Comparison of ENCODE assay signal across 8 cellular contexts in genomic region chr3:40452876-40453730, GRCh38. TPM values are rescaled to one million over a fixed set of nuclear protein-coding genes. Genes with fewer than 3 reads are reported as not detected.
DNase-seq lines count a peak whose midpoint lies in the region; ATAC-seq lines count a peak whose summit lies in the region.

No MANE protein-coding gene starts in this region.

- H3K4me3 Mint-ChIP-seq in effector memory CD8-positive, alpha-beta T cell, result peak overlapping the region; percentile 88 to 89

- peaks cover 24% of the 10 kb centered on the region for H3K36me3 Mint-ChIP-seq in effector memory CD8-positive, alpha-beta T cell (ENCODE audit: insufficient read depth)

- H3K27ac Mint-ChIP-seq in effector memory CD8-positive, alpha-beta T cell, result peak overlapping the region; percentile 95 to 99

- peak; percentile 93 for DNase-seq in COR-L47 (lab: John Stamatoyannopoulos, UW)
- peak; percentile 99 for DNase-seq in HT1080 (ENCODE audit: low read depth)
- DNase-seq in NOMO-1 (lab: John Stamatoyannopoulos, UW; ENCODE audit: unreplicated experiment in 2 of 2), result peak; percentile 98 to 99
- DNase-seq in activated CD8-positive, alpha-beta memory T cell treated with anti-CD3 and anti-CD28 coated beads for 48 hours (ENCODE audit: low read depth in 2 of 3, low spot score in 2 of 3), result peak; percentile 71 to 87 (median 83)
- DNase-seq in effector memory CD8-positive, alpha-beta T cell, result peak; percentile 89 to 94 (median 92)
- DNase-seq in medulla oblongata (ENCODE audit: extremely low spot score), result peak; percentile 99
- DNase-seq in stimulated activated CD4-positive, alpha-beta T cell treated with anti-CD3 and anti-CD28 coated beads, TNF-alpha, amount 100 ng/mL, for 48 hours (ENCODE audit: low read depth in 3 of 3), result peak; percentile 87 to 94 (median 91)

- H3K9me3 Mint-ChIP-seq in effector memory CD8-positive, alpha-beta T cell, result peaks cover 0 to 3% of the 10 kb centered on the region in 2 donors

- H3K27me3 Mint-ChIP-seq in effector memory CD8-positive, alpha-beta T cell, result no peaks in the 10 kb centered on the region

- H3K4me1 Mint-ChIP-seq in effector memory CD8-positive, alpha-beta T cell (ENCODE audit: low read depth in 2 of 2), result peaks cover 23 to 27% of the 10 kb centered on the region in 2 donors

- peak; percentile 94 for ATAC-seq in GM21367 (IDR thresholded peaks at IDR 0.05; ENCODE audit: unreplicated experiment)
- peak; percentile 87 for ATAC-seq in effector memory CD8-positive, alpha-beta T cell (replicated peaks)

RNA-seq across cellular contexts. Expression of gene RPL14, which starts 4.0 kb away (rescaled TPM):
- total RNA-seq in HT1080 (2014; rRNA removed; shearing (Covaris generic)), result 916 and 971 TPM in 2 replicates
- polyA plus RNA-seq in HT1080 (2015; cell fraction: cytosol; rRNA removed), result 933 and 966 TPM in 2 replicates
- 298 and 308 TPM in 2 replicates for polyA plus RNA-seq in HT1080 (2015; cell fraction: nucleus; rRNA removed)

RNA-seq across cellular contexts. Expression of gene ZNF619, which starts 23.8 kb away (rescaled TPM):
- total RNA-seq in HT1080 (2014; rRNA removed; shearing (Covaris generic)), result 6.3 and 9.0 TPM in 2 replicates
- 3.5 and 6.3 TPM in 2 replicates for polyA plus RNA-seq in HT1080 (2015; cell fraction: cytosol; rRNA removed)
- polyA plus RNA-seq in HT1080 (2015; cell fraction: nucleus; rRNA removed), result 10.6 and 12.3 TPM in 2 replicates

RNA-seq across cellular contexts. Expression of gene ZNF620, which starts 52.7 kb away (rescaled TPM):
- total RNA-seq in HT1080 (2014; rRNA removed; shearing (Covaris generic)), result 2.6 and 4.4 TPM in 2 replicates
- 1.3 and 2.3 TPM in 2 replicates for polyA plus RNA-seq in HT1080 (2015; cell fraction: cytosol; rRNA removed)
- polyA plus RNA-seq in HT1080 (2015; cell fraction: nucleus; rRNA removed), result 1.4 and 1.5 TPM in 2 replicates

Comparison
In these comparisons a context has a peak if more than half of its experiments do, and no peak if none do; other contexts are left out.
1. Peak in every context shown above with its lines: DNase-seq and ATAC-seq.